ENCODE assay signal across 18 cellular contexts in genomic region chr6:126614642-126615504, GRCh38.
DNase-seq lines count a peak whose midpoint lies in the region; ATAC-seq, FAIRE-seq and TF ChIP-seq lines count a peak whose summit lies in the region.
"Had no signal": no experiment of that assay in that cellular context is flagged by ENCODE, and none has a peak within 500 bp of the region (broad histone marks: within the 10 kb centered on the region; RNA-seq: fewer than 3 reads in every experiment).

No MANE protein-coding gene starts in this region.

- CTCF ChIA-PET in GM12878 (lab: Yijun Ruan, JAX) = no interaction called here
- CTCF ChIA-PET in Caco-2 (lab: Charles Lee) = no interaction called here

- no peaks in the 10 kb centered on the region for H3K36me3 Mint-ChIP-seq in activated T-cell treated with anti-CD3 and anti-CD28 coated beads, Interleukin-2, amount 50 U/mL, for 4 hours (ENCODE audit: insufficient read depth)
- H3K36me3 Mint-ChIP-seq in Caco-2 (ENCODE audit: insufficient read depth, unreplicated experiment) = no peaks in the 10 kb centered on the region

- TF ChIP-seq POLR2A in GM12878 (IDR thresholded peaks at IDR 0.05; ENCODE audit: low read depth, low read length) = no peak

- TF ChIP-seq EP300 in GM12878 (IDR thresholded peaks at IDR 0.05; ENCODE audit: borderline replicate concordance in 1 of 2, control insufficient read depth in 1 of 2, low read depth in 2 of 2, low read length in 2 of 2) = no peak

- H3K4me1 ChIP-seq in GM12878 (ENCODE audit: control insufficient read depth, insufficient read depth, low read length) (no peaks in the 10 kb centered on the region), Caco-2 (no peaks in the 10 kb centered on the region)
- H3K4me1 ChIP-seq: lower lobe of right lung had no signal

- no peak overlapping the region for H3K9ac ChIP-seq in GM12878 (ENCODE audit: control insufficient read depth, insufficient read depth, low read length)

- H3K4me1 Mint-ChIP-seq in activated T-cell treated with anti-CD3 and anti-CD28 coated beads, Interleukin-2, amount 50 U/mL, for 4 hours (ENCODE audit: low read depth) = no peaks in the 10 kb centered on the region
- no peaks in the 10 kb centered on the region for H3K4me1 Mint-ChIP-seq in Caco-2 (ENCODE audit: low read depth, unreplicated experiment)
- H3K4me1 Mint-ChIP-seq: stimulated activated naive CD8-positive, alpha-beta T cell treated with anti-CD3 and anti-CD28 coated beads, Interleukin-15, amount 100 ng/mL, for 72 hours had no signal

- RAD21 ChIA-PET in GM12878 (lab: Charles Lee; ENCODE audit: unreplicated experiment) = no interaction called here

- in situ Hi-C loops in GM12878 (cut with MboI) = no loop called here

- H3K27ac ChIP-seq in GM12878 (ENCODE audit: control insufficient read depth, insufficient read depth) = no peak overlapping the region
- H3K27ac ChIP-seq: lower lobe of right lung had no signal

- no peaks in the 10 kb centered on the region for H3K27me3 Mint-ChIP-seq in activated T-cell treated with anti-CD3 and anti-CD28 coated beads, Interleukin-2, amount 50 U/mL, for 4 hours (ENCODE audit: low read depth)
- H3K27me3 Mint-ChIP-seq in Caco-2 (ENCODE audit: insufficient read depth, unreplicated experiment) = no peaks in the 10 kb centered on the region
- H3K27me3 Mint-ChIP-seq: activated CD8-positive, alpha-beta T cell treated with anti-CD3 and anti-CD28 coated beads for 36 hours; stimulated activated naive CD8-positive, alpha-beta T cell treated with anti-CD3 and anti-CD28 coated beads, Interleukin-15, amount 100 ng/mL, for 72 hours had no signal

- no peak overlapping the region for H3K4me3 Mint-ChIP-seq in activated T-cell treated with anti-CD3 and anti-CD28 coated beads, Interleukin-2, amount 50 U/mL, for 4 hours
- H3K4me3 Mint-ChIP-seq in Caco-2 (ENCODE audit: unreplicated experiment) = no peak overlapping the region
- H3K4me3 Mint-ChIP-seq: activated CD8-positive, alpha-beta T cell treated with anti-CD3 and anti-CD28 coated beads for 36 hours; stimulated activated naive CD8-positive, alpha-beta T cell treated with anti-CD3 and anti-CD28 coated beads, Interleukin-15, amount 100 ng/mL, for 72 hours had no signal

- ATAC-seq in GM18909 (IDR thresholded peaks at IDR 0.05; ENCODE audit: poor library complexity, unreplicated experiment) = peak; percentile 59
- peak; percentile 70 for ATAC-seq in HG03103 (IDR thresholded peaks at IDR 0.05; ENCODE audit: low read depth, unreplicated experiment)
- peak; percentile 74 for ATAC-seq in GM12878
- no peak for ATAC-seq in HG03196 (IDR thresholded peaks at IDR 0.05; ENCODE audit: unreplicated experiment)
- no peak for ATAC-seq in activated T-cell treated with anti-CD3 and anti-CD28 coated beads, Interleukin-2, amount 50 U/mL, for 4 hours
- ATAC-seq: activated CD8-positive, alpha-beta T cell treated with anti-CD3 and anti-CD28 coated beads for 36 hours; lower lobe of right lung; stimulated activated naive CD8-positive, alpha-beta T cell treated with anti-CD3 and anti-CD28 coated beads, Interleukin-15, amount 100 ng/mL, for 72 hours had no signal

- H3K9me3 Mint-ChIP-seq in activated T-cell treated with anti-CD3 and anti-CD28 coated beads, Interleukin-2, amount 50 U/mL, for 4 hours = peaks cover 7% of the 10 kb centered on the region
- H3K9me3 Mint-ChIP-seq in Caco-2 (ENCODE audit: unreplicated experiment) = no peaks in the 10 kb centered on the region

- H3K4me3 ChIP-seq in GM12878 (no peak overlapping the region), Caco-2 (ENCODE audit: low read depth, low read length) (no peak overlapping the region)
- H3K4me3 ChIP-seq: lower lobe of right lung had no signal

- no peak overlapping the region for H3K27ac Mint-ChIP-seq in Caco-2 (ENCODE audit: unreplicated experiment)
- H3K27ac Mint-ChIP-seq: activated CD8-positive, alpha-beta T cell treated with anti-CD3 and anti-CD28 coated beads for 36 hours had no signal

- no peak for FAIRE-seq in GM12878 (lab: Jason Lieb, UNC)
- FAIRE-seq: endometrium, H54 had no signal

- no peaks in the 10 kb centered on the region for H4K20me1 ChIP-seq in GM12878 (ENCODE audit: control insufficient read depth, insufficient read depth)

- H3K36me3 ChIP-seq in GM12878 (ENCODE audit: control insufficient read depth in 2 of 2, insufficient read depth in 2 of 2, low read length in 1 of 2) (no peaks in the 10 kb centered on the region), Caco-2 (ENCODE audit: control insufficient read depth, insufficient read depth, low read length) (no peaks in the 10 kb centered on the region)
- H3K36me3 ChIP-seq: lower lobe of right lung had no signal

- no peaks in the 10 kb centered on the region for H3K9me3 ChIP-seq in GM12878 (replicated peaks; ENCODE audit: control insufficient read depth, insufficient read depth, low read length)
- no peaks in the 10 kb centered on the region for H3K9me3 ChIP-seq in Caco-2

- 15% methylated on average over 6 of the region's 6 CpGs for WGBS in GM12878 (ENCODE audit: insufficient coverage, insufficient replicate concordance, low lambda C conversion rate, missing lambda C conversion rate)

- no peak overlapping the region for H3K4me2 ChIP-seq in GM12878 (ENCODE audit: control insufficient read depth, insufficient read depth)

- H3K79me2 ChIP-seq in GM12878 (ENCODE audit: control insufficient read depth, insufficient read depth, low read length) = no peaks in the 10 kb centered on the region

- peak overlapping the region; percentile 18 for H2AFZ ChIP-seq in GM12878 (ENCODE audit: control insufficient read depth, low read depth, low read length)

- SMC1A ChIA-PET in GM12878 (lab: Charles Lee; ENCODE audit: uncharacterized antibody, unreplicated experiment) = interaction anchor here (1.4 kb wide), 1 partner anchor 13 kb away, joined by 4 read pairs; no protein-coding TSS in a partner anchor

- BruUV-seq in GM12878 (replicated peaks; lab: Mats Ljungman, UMichigan) (no TSS peak), Caco-2 (replicated peaks; lab: Mats Ljungman, UMichigan) (no TSS peak)

- intact Hi-C loops in GM12878 (cut with micrococcal nuclease; ENCODE audit: unreplicated experiment) (no loop called here), Caco-2 (cut with micrococcal nuclease; ENCODE audit: unreplicated experiment) (no loop called here)

- H3K27me3 ChIP-seq in GM12878 (replicated peaks in 1 of 2; ENCODE audit: control insufficient read depth in 2 of 2, insufficient read depth in 2 of 2, low read length in 1 of 2) (no peaks in the 10 kb centered on the region), Caco-2 (replicated peaks; ENCODE audit: control insufficient read depth, insufficient read depth, low read length) (no peaks in the 10 kb centered on the region)

- TF ChIP-seq CTCF in GM12878 (IDR thresholded peaks at IDR 0.05 in 2 of 3, conservative IDR thresholded peaks at IDR 0.05 in 1 of 3; ENCODE audit: control insufficient read depth in 2 of 3, extremely low read depth in 1 of 3, insufficient read depth in 1 of 3, low read depth in 3 of 3, low read length in 3 of 3) (no peak), Caco-2 (IDR thresholded peaks at IDR 0.05; ENCODE audit: insufficient read depth in 1 of 2, low read depth in 1 of 2, low read length in 1 of 2, severe bottlenecking in 1 of 2, unreplicated experiment in 1 of 2) (no peak)

- no peak for TF ChIP-seq RAD21 in GM12878 (IDR thresholded peaks at IDR 0.05; ENCODE audit: insufficient read depth, low read depth, low read length)

- POLR2A ChIA-PET in GM12878 (lab: Charles Lee) = interaction anchor here (0.6 kb wide), 1 partner anchor 508 kb away, joined by 3 read pairs; no protein-coding TSS in a partner anchor
- POLR2A ChIA-PET in Caco-2 (lab: Charles Lee) = no interaction called here

- DNase-seq in DMS53 (lab: John Stamatoyannopoulos, UW) (peak; percentile 69), GM12878 (ENCODE audit: low read depth, low spot score) (no peak), Caco-2 (no peak)
- no peak for DNase-seq in stimulated activated CD4-positive, alpha-beta T cell treated with anti-CD3 and anti-CD28 coated beads, Interleukin-1b, Interleukin-23, amount 100 ng/mL, for 48 hours
- DNase-seq in activated T-cell treated with anti-CD3 and anti-CD28 coated beads, Interleukin-2, amount 50 U/mL, for 4 hours = no peak
- DNase-seq: activated CD8-positive, alpha-beta T cell treated with anti-CD3 and anti-CD28 coated beads for 36 hours; activated gamma-delta T cell treated with Interleukin-2 at 50 U/mL for 16 hours; AML-193; head of caudate nucleus; IMR-90; lower lobe of right lung; NCI-H1436; stimulated activated naive CD8-positive, alpha-beta T cell treated with anti-CD3 and anti-CD28 coated beads, Interleukin-15, amount 100 ng/mL, for 72 hours had no signal

TF ChIP-seq in GM12878, 131 proteins besides CTCF, POLR2A, EP300 and RAD21:
- TF ChIP-seq PML (IDR thresholded peaks at IDR 0.05; ENCODE audit: low read length) (no peak), NR2F1 (conservative IDR thresholded peaks at IDR 0.05) (no peak), HDAC2 (IDR thresholded peaks at IDR 0.05) (no peak), MYB (IDR thresholded peaks at IDR 0.05; ENCODE audit: borderline replicate concordance, low read depth, low read length) (no peak), RUNX3 (IDR thresholded peaks at IDR 0.05; ENCODE audit: low read length) (no peak), KLF5 (IDR thresholded peaks at IDR 0.05; ENCODE audit: partially characterized antibody) (no peak), HSF1 (IDR thresholded peaks at IDR 0.05; ENCODE audit: low read depth, low read length) (no peak), ZBED1 (IDR thresholded peaks at IDR 0.05; ENCODE audit: borderline replicate concordance) (no peak)

Comparison
In these comparisons a context has a peak if more than half of its experiments do, and no peak if none do; other contexts are left out.
1. ATAC-seq: peak in GM18909 (single experiment), HG03103 (single experiment) and GM12878 (single experiment); none in HG03196 (single experiment) and activated T-cell treated with anti-CD3 and anti-CD28 coated beads, Interleukin-2, amount 50 U/mL, for 4 hours (0 of 2).